ENCODE assay signal across 14 cellular contexts in genomic region chr20:57224641-57225138, GRCh38. TPM values are rescaled to one million over a fixed set of nuclear protein-coding genes. Genes with fewer than 3 reads are reported as not detected.
DNase-seq lines count a peak whose midpoint lies in the region; ATAC-seq and TF ChIP-seq lines count a peak whose summit lies in the region.
"Had no signal": no experiment of that assay in that cellular context is flagged by ENCODE, and none has a peak within 500 bp of the region (broad histone marks: within the 10 kb centered on the region; RNA-seq: fewer than 3 reads in every experiment).

No MANE protein-coding gene starts in this region.

- no peak overlapping the region for H2AFZ ChIP-seq in smooth muscle cell (ENCODE audit: low read depth)

- H3F3A ChIP-seq in smooth muscle cell (ENCODE audit: low read depth): no peaks in the 10 kb centered on the region

- H3K27ac ChIP-seq in RWPE2 (ENCODE audit: poor library complexity, severe bottlenecking) (no peak overlapping the region), smooth muscle cell (ENCODE audit: low read depth) (peak overlapping the region; percentile 57)
- H3K27ac ChIP-seq: breast epithelium, HL-60 had no signal

- H3K36me3 ChIP-seq in H7 (replicated peaks; ENCODE audit: control insufficient read depth, insufficient read depth, low read length): no peaks in the 10 kb centered on the region
- no peaks in the 10 kb centered on the region for H3K36me3 ChIP-seq in RWPE2 (ENCODE audit: low read depth)
- H3K36me3 ChIP-seq in smooth muscle cell (ENCODE audit: low read depth): no peaks in the 10 kb centered on the region
- H3K36me3 ChIP-seq: breast epithelium had no signal

- no peaks in the 10 kb centered on the region for H4K20me1 ChIP-seq in smooth muscle cell (ENCODE audit: low read depth)

- no peaks in the 10 kb centered on the region for H3K9me3 ChIP-seq in RWPE2 (ENCODE audit: severe bottlenecking)
- H3K9me3 ChIP-seq in smooth muscle cell (replicated peaks; ENCODE audit: low read depth): no peaks in the 10 kb centered on the region
- H3K9me3 ChIP-seq: breast epithelium had no signal

- no peak overlapping the region for H3K9ac ChIP-seq in smooth muscle cell (ENCODE audit: low read depth)

- ATAC-seq in RWPE2 (ENCODE audit: low read depth): 0 out of 3 replicates have a peak, but pooled peaks have one; percentile 4
- ATAC-seq in left ventricle myocardium superior: peak; percentile 44
- ATAC-seq in HG03457 (IDR thresholded peaks at IDR 0.05; ENCODE audit: unreplicated experiment): no peak
- ATAC-seq: activated CD4-positive, CD25-positive, alpha-beta regulatory T cell treated with anti-CD3 and anti-CD28 coated beads, Interleukin-2, amount 50 U/mL, for 24 hours; GM12878 had no signal

- H3K79me2 ChIP-seq in smooth muscle cell (ENCODE audit: low read depth): peaks cover 10% of the 10 kb centered on the region

- H3K4me1 ChIP-seq in RWPE2 (ENCODE audit: insufficient read depth, poor library complexity, severe bottlenecking) (no peaks in the 10 kb centered on the region), smooth muscle cell (ENCODE audit: low read depth) (peaks cover 15% of the 10 kb centered on the region)
- H3K4me1 ChIP-seq: breast epithelium had no signal

- TF ChIP-seq CTCF in RWPE2 (IDR thresholded peaks at IDR 0.05; ENCODE audit: poor library complexity, severe bottlenecking): no peak
- TF ChIP-seq CTCF in smooth muscle cell (IDR thresholded peaks at IDR 0.05; ENCODE audit: borderline replicate concordance, insufficient read depth, poor library complexity, severe bottlenecking): no peak

- DNase-seq in H7 (peak; percentile 66), RWPE2 (ENCODE audit: low spot score) (no peak), left ventricle myocardium superior (peak; percentile 38), smooth muscle cell (lab: John Stamatoyannopoulos, UW; ENCODE audit: unreplicated experiment) (peak; percentile 34), UCSD-AML1 (lab: John Stamatoyannopoulos, UW; ENCODE audit: unreplicated experiment) (no peak), NOMO-1 (lab: John Stamatoyannopoulos, UW; ENCODE audit: unreplicated experiment in 2 of 2) (no peak)
- no peak for DNase-seq in activated CD4-positive, alpha-beta T cell treated with anti-CD3 and anti-CD28 coated beads for 4 hours
- DNase-seq: activated naive CD4-positive, alpha-beta T cell treated with anti-CD3 and anti-CD28 coated beads, Interleukin-2, amount 10 ng/mL, durations not matched to agents 7 days and 5 days; islet precursor cell had no signal

- H3K27me3 ChIP-seq in H7 (ENCODE audit: control insufficient read depth, insufficient read depth, low read length) (no peaks in the 10 kb centered on the region), RWPE2 (ENCODE audit: insufficient read depth, poor library complexity, severe bottlenecking) (peaks cover 7% of the 10 kb centered on the region), smooth muscle cell (ENCODE audit: low read depth) (no peaks in the 10 kb centered on the region)
- H3K27me3 ChIP-seq: breast epithelium had no signal

- H3K4me3 ChIP-seq in H7 (ENCODE audit: insufficient read depth, low read depth, low read length) (no peak overlapping the region), RWPE2 (ENCODE audit: severe bottlenecking) (no peak overlapping the region), smooth muscle cell (no peak overlapping the region)
- H3K4me3 ChIP-seq: breast epithelium, GM12878 had no signal

- WGBS in smooth muscle cell (ENCODE audit: low lambda C conversion rate): 22% methylated on average over 19 of the region's 19 CpGs

- peak overlapping the region; percentile 73 for H3K4me2 ChIP-seq in smooth muscle cell

- intact Hi-C loops in left ventricle myocardium superior (cut with micrococcal nuclease): no loop called here

RNA-seq across cellular contexts. Expression of gene BMP7, which starts 41.8 kb away (rescaled TPM):
- 43.9 and 58.4 TPM in 2 replicates for total RNA-seq in H7 (2014; rRNA removed; shearing (Covaris generic))
- total RNA-seq in left ventricle myocardium superior (32.2 TPM), smooth muscle cell (18.1 and 19.0 TPM in 2 replicates)
- 28.3 and 37.3 TPM in 2 replicates for polyA plus RNA-seq in smooth muscle cell

Comparison
In these comparisons a context has a peak if more than half of its experiments do, and no peak if none do; other contexts are left out.
1. DNase-seq: peak in H7 (single experiment), left ventricle myocardium superior (single experiment) and smooth muscle cell (single experiment); none in RWPE2 (single experiment), UCSD-AML1 (single experiment), NOMO-1 (0 of 2) and activated CD4-positive, alpha-beta T cell treated with anti-CD3 and anti-CD28 coated beads for 4 hours (0 of 2).